Comparison of ENCODE assay signal across 8 cellular contexts in genomic region chr2:224909885-224910517, GRCh38.
DNase-seq lines count a peak whose midpoint lies in the region; ATAC-seq, FAIRE-seq and TF ChIP-seq lines count a peak whose summit lies in the region.

No MANE protein-coding gene starts in this region.

- H3K4me3 Mint-ChIP-seq in stimulated activated naive B cell treated with anti-CD40 and anti-IgM and Interleukin-4, amounts not matched to agents 10 μg/mL and 1 μg/mL and 100 μg/mL, for 72 hours = no peak overlapping the region

- ATAC-seq in GM21619 (IDR thresholded peaks at IDR 0.05; ENCODE audit: unreplicated experiment) = peak; percentile 75
- peak; percentile 89 to 96 for ATAC-seq in stimulated activated naive B cell treated with anti-CD40 and anti-IgM and Interleukin-4, amounts not matched to agents 10 μg/mL and 1 μg/mL and 100 μg/mL, for 72 hours (replicated peaks)

- peaks cover 26 to 52% of the 10 kb centered on the region in 2 donors for H3K4me1 Mint-ChIP-seq in stimulated activated naive B cell treated with anti-CD40 and anti-IgM and Interleukin-4, amounts not matched to agents 10 μg/mL and 1 μg/mL and 100 μg/mL, for 72 hours

- no peak overlapping the region for H3K4me3 ChIP-seq in astrocyte of the cerebellum (ENCODE audit: low read depth, low read length)

- no peak for TF ChIP-seq CTCF in astrocyte of the cerebellum (IDR thresholded peaks at IDR 0.05; ENCODE audit: low read depth, low read length, missing control alignments)

- H3K36me3 Mint-ChIP-seq in stimulated activated naive B cell treated with anti-CD40 and anti-IgM and Interleukin-4, amounts not matched to agents 10 μg/mL and 1 μg/mL and 100 μg/mL, for 72 hours = peaks cover 48 to 59% of the 10 kb centered on the region in 2 donors

- H3K27ac Mint-ChIP-seq in stimulated activated naive B cell treated with anti-CD40 and anti-IgM and Interleukin-4, amounts not matched to agents 10 μg/mL and 1 μg/mL and 100 μg/mL, for 72 hours = peak overlapping the region; percentile 76

- H3K27me3 Mint-ChIP-seq in stimulated activated naive B cell treated with anti-CD40 and anti-IgM and Interleukin-4, amounts not matched to agents 10 μg/mL and 1 μg/mL and 100 μg/mL, for 72 hours = no peaks in the 10 kb centered on the region

- DNase-seq in CD1c-positive myeloid dendritic cell (ENCODE audit: extremely low spot score) (peak; percentile 65), NCI-H1694 treated with DMSO at 0.1 percent for 48 hours (lab: John Stamatoyannopoulos, UW) (peak; percentile 6), astrocyte of the cerebellum (ENCODE audit: low read depth) (peak; percentile 75), activated gamma-delta T cell treated with Interleukin-2 at 50 U/mL for 16 hours (no peak)
- peak; percentile 30 for DNase-seq in stimulated activated naive B cell treated with anti-CD40 and anti-IgM and Interleukin-4, amounts not matched to agents 10 μg/mL and 1 μg/mL and 100 μg/mL, for 72 hours
- no peak for DNase-seq in stimulated activated CD4-positive, alpha-beta T cell treated with anti-CD3 and anti-CD28 coated beads, Interleukin-12 subunit alpha, Interleukin-12 subunit beta, amount 100 ng/mL, for 4 hours

- in situ Hi-C loops in astrocyte of the cerebellum (cut with HindIII; ENCODE audit: low sequenced_read_pairs) = no loop called here

- H3K9me3 Mint-ChIP-seq in stimulated activated naive B cell treated with anti-CD40 and anti-IgM and Interleukin-4, amounts not matched to agents 10 μg/mL and 1 μg/mL and 100 μg/mL, for 72 hours = peaks cover 0 to 5% of the 10 kb centered on the region in 2 donors

- peak; percentile 98 for FAIRE-seq in islet of Langerhans (lab: Jason Lieb, UNC)

Comparison
In these comparisons a context has a peak if more than half of its experiments do, and no peak if none do; other contexts are left out.
1. DNase-seq: peak in CD1c-positive myeloid dendritic cell (single experiment), NCI-H1694 treated with DMSO at 0.1 percent for 48 hours (single experiment), astrocyte of the cerebellum (single experiment) and stimulated activated naive B cell treated with anti-CD40 and anti-IgM and Interleukin-4, amounts not matched to agents 10 μg/mL and 1 μg/mL and 100 μg/mL, for 72 hours (single experiment); none in stimulated activated CD4-positive, alpha-beta T cell treated with anti-CD3 and anti-CD28 coated beads, Interleukin-12 subunit alpha, Interleukin-12 subunit beta, amount 100 ng/mL, for 4 hours (single experiment) and activated gamma-delta T cell treated with Interleukin-2 at 50 U/mL for 16 hours (single experiment).